ENCODE assay signal across 29 cellular contexts in genomic region chr4:107685740-107686139, GRCh38.
"Had no signal": no experiment of that assay in that cellular context is flagged by ENCODE, and none has a peak within 500 bp of the region (broad histone marks: within the 10 kb centered on the region; RNA-seq: fewer than 3 reads in every experiment).

No MANE protein-coding gene starts in this region.

- H3K4me3 ChIP-seq: ascending aorta, body of pancreas, cardiac muscle cell, MG63, SK-N-MC had no signal

- H3K36me3 Mint-ChIP-seq: activated naive CD4-positive, alpha-beta T cell treated with anti-CD3 and anti-CD28 coated beads, Interleukin-2, amount 50 U/mL, for 72 hours had no signal

- H3K4me1 ChIP-seq: ascending aorta had no signal

- H3K4me3 Mint-ChIP-seq: activated CD4-positive, alpha-beta memory T cell treated with anti-CD3 and anti-CD28 coated beads for 36 hours; activated naive CD8-positive, alpha-beta T cell treated with anti-CD3 and anti-CD28 coated beads, Interleukin-2, amount 50 U/mL, for 24 hours; activated T-cell treated with anti-CD3 and anti-CD28 coated beads, Interleukin-2, amount 50 U/mL, for 4 hours; T-cell; WTC11 had no signal

- H3K27me3 Mint-ChIP-seq: activated CD4-positive, alpha-beta memory T cell treated with anti-CD3 and anti-CD28 coated beads for 36 hours; activated naive CD8-positive, alpha-beta T cell treated with anti-CD3 and anti-CD28 coated beads, Interleukin-2, amount 50 U/mL, for 24 hours; T-cell had no signal

- H3K9me3 ChIP-seq: ascending aorta, body of pancreas, MG63 had no signal

- DNase-seq: activated CD4-positive, alpha-beta memory T cell treated with anti-CD3 and anti-CD28 coated beads for 36 hours; activated CD4-positive, alpha-beta T cell treated with anti-CD3 and anti-CD28 coated beads for 48 hours; activated CD4-positive, CD25-positive, alpha-beta regulatory T cell treated with anti-CD3 and anti-CD28 coated beads, Interleukin-2, amount 50 U/mL, for 72 hours; activated CD8-positive, alpha-beta memory T cell treated with anti-CD3 and anti-CD28 coated beads for 24 hours; activated effector memory CD4-positive, alpha-beta T cell treated with anti-CD3 and anti-CD28 coated beads, Interleukin-2, amount 50 U/mL, for 16 hours; activated naive CD4-positive, alpha-beta T cell treated with Interleukin-2 at 50 U/mL for 16 hours; activated naive CD8-positive, alpha-beta T cell treated with anti-CD3 and anti-CD28 coated beads, Interleukin-2, amount 50 U/mL, for 24 hours; activated T-cell treated with anti-CD3 and anti-CD28 coated beads, Interleukin-2, amount 50 U/mL, for 4 hours; amniotic stem cell; body of pancreas; cerebellar nuclear complex; MG63; MV-4-11; NCI-H1092 treated with DMSO at 0.1 percent for 48 hours; NCI-H1417 treated with DMSO at 0.1 percent for 48 hours; NCI-H1694; NCI-H2029; NCI-H2107; NCI-H345; NCI-H510A; NCI-H526 treated with DMSO at 0.1 percent for 48 hours; NCI-H82; T-cell had no signal

- H3K4me1 Mint-ChIP-seq: activated naive CD8-positive, alpha-beta T cell treated with anti-CD3 and anti-CD28 coated beads, Interleukin-2, amount 50 U/mL, for 24 hours had no signal

- H3K27me3 ChIP-seq: ascending aorta, body of pancreas, cardiac muscle cell, MG63 had no signal

- H3K27ac Mint-ChIP-seq: activated CD4-positive, alpha-beta memory T cell treated with anti-CD3 and anti-CD28 coated beads for 36 hours; activated naive CD4-positive, alpha-beta T cell treated with anti-CD3 and anti-CD28 coated beads, Interleukin-2, amount 50 U/mL, for 72 hours; activated naive CD8-positive, alpha-beta T cell treated with anti-CD3 and anti-CD28 coated beads, Interleukin-2, amount 50 U/mL, for 24 hours; T-cell; WTC11 had no signal

- H3K36me3 ChIP-seq: cardiac muscle cell, MG63 had no signal

- H3K27ac ChIP-seq: ascending aorta, cardiac muscle cell, SK-N-MC had no signal

- ATAC-seq: activated naive CD4-positive, alpha-beta T cell treated with anti-CD3 and anti-CD28 coated beads, Interleukin-2, amount 50 U/mL, for 72 hours; activated naive CD8-positive, alpha-beta T cell treated with anti-CD3 and anti-CD28 coated beads, Interleukin-2, amount 50 U/mL, for 24 hours; activated T-cell treated with anti-CD3 and anti-CD28 coated beads, Interleukin-2, amount 50 U/mL, for 4 hours; body of pancreas; Right ventricle myocardium inferior; T-cell; WTC11 had no signal

- H3K9me3 Mint-ChIP-seq: activated CD4-positive, alpha-beta memory T cell treated with anti-CD3 and anti-CD28 coated beads for 36 hours; activated naive CD4-positive, alpha-beta T cell treated with anti-CD3 and anti-CD28 coated beads, Interleukin-2, amount 50 U/mL, for 72 hours; activated naive CD8-positive, alpha-beta T cell treated with anti-CD3 and anti-CD28 coated beads, Interleukin-2, amount 50 U/mL, for 24 hours; activated T-cell treated with anti-CD3 and anti-CD28 coated beads, Interleukin-2, amount 50 U/mL, for 4 hours; T-cell; WTC11 had no signal
